In genomic region chr22:27780161-27780575, GRCh38 we compare ENCODE assay signal across 15 cellular contexts. TPM values are rescaled to one million over a fixed set of nuclear protein-coding genes. Genes with fewer than 3 reads are reported as not detected.
DNase-seq lines count a peak whose midpoint lies in the region; ATAC-seq, FAIRE-seq and TF ChIP-seq lines count a peak whose summit lies in the region.
"Had no signal": no experiment of that assay in that cellular context is flagged by ENCODE, and none has a peak within 500 bp of the region (broad histone marks: within the 10 kb centered on the region; RNA-seq: fewer than 3 reads in every experiment).

No MANE protein-coding gene starts in this region.

- H3K9me3 ChIP-seq in A673 (ENCODE audit: low read depth, low read length, poor library complexity, severe bottlenecking), result no peaks in the 10 kb centered on the region
- no peaks in the 10 kb centered on the region for H3K9me3 ChIP-seq in astrocyte (ENCODE audit: insufficient read depth, low read depth, low read length)

- no peak overlapping the region for H2AFZ ChIP-seq in astrocyte (ENCODE audit: low read depth, low read length)

- peaks cover 48% of the 10 kb centered on the region for H3K4me1 Mint-ChIP-seq in astrocyte (ENCODE audit: low read depth, unreplicated experiment)
- peaks cover 58% of the 10 kb centered on the region for H3K4me1 Mint-ChIP-seq in nephron
- H3K4me1 Mint-ChIP-seq in activated naive CD8-positive, alpha-beta T cell treated with anti-CD3 and anti-CD28 coated beads, Interleukin-2, amount 50 U/mL, for 24 hours, result no peaks in the 10 kb centered on the region

- H3K27ac ChIP-seq in A673 (ENCODE audit: low read depth, low read length, poor library complexity, severe bottlenecking) (no peak overlapping the region), astrocyte (ENCODE audit: low read depth, low read length) (peak overlapping the region; percentile 5)

- CTCF ChIA-PET in A673 (lab: Charles Lee), result no interaction called here

- H4K20me1 ChIP-seq in astrocyte (ENCODE audit: insufficient read depth, low read length), result peaks cover 95% of the 10 kb centered on the region

- POLR2A ChIA-PET in A673 (lab: Charles Lee; ENCODE audit: low non-redundant PET), result no interaction called here

- peak overlapping the region; percentile 67 for H3K4me3 Mint-ChIP-seq in astrocyte (ENCODE audit: unreplicated experiment)
- no peak overlapping the region for H3K4me3 Mint-ChIP-seq in nephron
- H3K4me3 Mint-ChIP-seq in activated naive CD8-positive, alpha-beta T cell treated with anti-CD3 and anti-CD28 coated beads, Interleukin-2, amount 50 U/mL, for 24 hours, result no peak overlapping the region
- H3K4me3 Mint-ChIP-seq: CD4-positive, alpha-beta T cell; stimulated activated naive B cell treated with anti-CD40 and anti-IgM and Interleukin-4, amounts not matched to agents 10 μg/mL and 1 μg/mL and 100 μg/mL, for 72 hours had no signal

- H3K4me3 ChIP-seq in A673 (ENCODE audit: low read depth, low read length, poor library complexity, severe bottlenecking) (no peak overlapping the region), astrocyte (ENCODE audit: insufficient read depth, low read depth, low read length) (no peak overlapping the region)

- ATAC-seq in Right ventricle myocardium superior (ENCODE audit: poor library complexity), result peak; percentile 13
- ATAC-seq in activated naive CD8-positive, alpha-beta T cell treated with anti-CD3 and anti-CD28 coated beads, Interleukin-2, amount 50 U/mL, for 24 hours, result no peak
- no peak for ATAC-seq in HG03460 (IDR thresholded peaks at IDR 0.05; ENCODE audit: unreplicated experiment)
- ATAC-seq: stimulated activated naive B cell treated with anti-CD40 and anti-IgM and Interleukin-4, amounts not matched to agents 10 μg/mL and 1 μg/mL and 100 μg/mL, for 72 hours had no signal

- peaks cover 100% of the 10 kb centered on the region for H3K79me2 ChIP-seq in astrocyte (ENCODE audit: insufficient read depth, low read length)

- no peak overlapping the region for H3K9ac ChIP-seq in astrocyte (ENCODE audit: low read length)

- H3K27me3 Mint-ChIP-seq in astrocyte (ENCODE audit: low read depth, unreplicated experiment), result no peaks in the 10 kb centered on the region
- H3K27me3 Mint-ChIP-seq in nephron (ENCODE audit: low read depth), result peaks cover 8% of the 10 kb centered on the region
- H3K27me3 Mint-ChIP-seq in activated naive CD8-positive, alpha-beta T cell treated with anti-CD3 and anti-CD28 coated beads, Interleukin-2, amount 50 U/mL, for 24 hours, result peaks cover 10% of the 10 kb centered on the region

- peak; percentile 70 for DNase-seq in A673 (ENCODE audit: low spot score)
- peak; percentile 74 for DNase-seq in astrocyte (ENCODE audit: low read depth)
- DNase-seq in Right ventricle myocardium superior, result peak; percentile 57
- DNase-seq in activated naive CD8-positive, alpha-beta T cell treated with anti-CD3 and anti-CD28 coated beads, Interleukin-2, amount 50 U/mL, for 24 hours, result no peak
- no peak for DNase-seq in nucleus accumbens (lab: John Stamatoyannopoulos, UW)
- no peak for DNase-seq in SIG-M5 treated with dmso at 0.1 percent for 504 hours (lab: John Stamatoyannopoulos, UW; ENCODE audit: unreplicated experiment)
- DNase-seq: CD4-positive, alpha-beta T cell; central memory CD4-positive, alpha-beta T cell; NCI-H1092 treated with DMSO at 0.1 percent for 48 hours; NCI-H2171 treated with DMSO at 0.1 percent for 48 hours; stimulated activated CD4-positive, alpha-beta T cell treated with anti-CD3 and anti-CD28 coated beads, Interleukin-4, amount 100 ng/mL, for 24 hours; stimulated activated naive B cell treated with anti-CD40 and anti-IgM and Interleukin-4, amounts not matched to agents 10 μg/mL and 1 μg/mL and 100 μg/mL, for 72 hours had no signal

- peak overlapping the region; percentile 37 for H3K27ac Mint-ChIP-seq in astrocyte (ENCODE audit: unreplicated experiment)
- H3K27ac Mint-ChIP-seq in nephron, result peak overlapping the region in 2 of 3 experiments; percentile 8 to 67
- H3K27ac Mint-ChIP-seq in activated naive CD8-positive, alpha-beta T cell treated with anti-CD3 and anti-CD28 coated beads, Interleukin-2, amount 50 U/mL, for 24 hours, result no peak overlapping the region
- H3K27ac Mint-ChIP-seq: CD4-positive, alpha-beta T cell; stimulated activated naive B cell treated with anti-CD40 and anti-IgM and Interleukin-4, amounts not matched to agents 10 μg/mL and 1 μg/mL and 100 μg/mL, for 72 hours had no signal

- BruUV-seq in A673 (replicated peaks; lab: Mats Ljungman, UMichigan), result no TSS peak

- H3K4me1 ChIP-seq in A673 (ENCODE audit: insufficient read depth, low read length, poor library complexity, severe bottlenecking) (peaks cover 16% of the 10 kb centered on the region), astrocyte (ENCODE audit: insufficient read depth, low read length) (peaks cover 56% of the 10 kb centered on the region)

- H3K36me3 ChIP-seq in A673 (ENCODE audit: insufficient read depth, low read length, poor library complexity, severe bottlenecking) (no peaks in the 10 kb centered on the region), astrocyte (ENCODE audit: insufficient read depth, low read length) (no peaks in the 10 kb centered on the region)

- H3K36me3 Mint-ChIP-seq in astrocyte (ENCODE audit: low read depth, unreplicated experiment), result peaks cover 36% of the 10 kb centered on the region
- H3K36me3 Mint-ChIP-seq in nephron (ENCODE audit: low read depth), result peaks cover 18% of the 10 kb centered on the region
- no peaks in the 10 kb centered on the region for H3K36me3 Mint-ChIP-seq in activated naive CD8-positive, alpha-beta T cell treated with anti-CD3 and anti-CD28 coated beads, Interleukin-2, amount 50 U/mL, for 24 hours (ENCODE audit: low read depth)
- H3K36me3 Mint-ChIP-seq: stimulated activated naive B cell treated with anti-CD40 and anti-IgM and Interleukin-4, amounts not matched to agents 10 μg/mL and 1 μg/mL and 100 μg/mL, for 72 hours had no signal

- H3K27me3 ChIP-seq in A673 (replicated peaks; ENCODE audit: insufficient read depth, low read depth, low read length, poor library complexity), result no peaks in the 10 kb centered on the region
- H3K27me3 ChIP-seq in astrocyte (ENCODE audit: insufficient read depth, low read length), result no peaks in the 10 kb centered on the region

- no peak for TF ChIP-seq CTCF in A673 (conservative IDR thresholded peaks at IDR 0.05; ENCODE audit: low read depth, low read length)
- no peak for TF ChIP-seq CTCF in astrocyte (IDR thresholded peaks at IDR 0.05; ENCODE audit: insufficient read depth, low read depth, low read length)
- TF ChIP-seq CTCF in nephron (IDR thresholded peaks at IDR 0.05; ENCODE audit: unreplicated experiment in 3 of 3), result no peak

- H3K9me3 Mint-ChIP-seq in astrocyte (ENCODE audit: unreplicated experiment), result no peaks in the 10 kb centered on the region
- peaks cover 2% of the 10 kb centered on the region for H3K9me3 Mint-ChIP-seq in nephron
- no peaks in the 10 kb centered on the region for H3K9me3 Mint-ChIP-seq in activated naive CD8-positive, alpha-beta T cell treated with anti-CD3 and anti-CD28 coated beads, Interleukin-2, amount 50 U/mL, for 24 hours
- H3K9me3 Mint-ChIP-seq: CD4-positive, alpha-beta T cell; stimulated activated naive B cell treated with anti-CD40 and anti-IgM and Interleukin-4, amounts not matched to agents 10 μg/mL and 1 μg/mL and 100 μg/mL, for 72 hours had no signal

- no peak for FAIRE-seq in astrocyte (lab: Jason Lieb, UNC)
- FAIRE-seq: GM12892 had no signal

- peak overlapping the region; percentile 16 for H3K4me2 ChIP-seq in astrocyte (ENCODE audit: low read length)

- intact Hi-C loops in A673 (cut with micrococcal nuclease; ENCODE audit: unreplicated experiment) (no loop called here), Right ventricle myocardium superior (cut with DNase I) (loop anchor here (10.0 kb wide), 1 partner anchor 135 kb away; no protein-coding TSS in a partner anchor)

RNA-seq across cellular contexts. Expression of gene MN1, which starts 21.4 kb away (rescaled TPM):
- total RNA-seq in A673 (2021), result 8.4 and 10.3 TPM in 2 replicates
- 98.6 and 110 TPM in 2 replicates for total RNA-seq in astrocyte
- 6.3 TPM for total RNA-seq in Right ventricle myocardium superior

Comparison
In these comparisons a context has a peak if more than half of its experiments do, and no peak if none do; other contexts are left out.
1. DNase-seq: peak in A673 (single experiment), astrocyte (single experiment) and Right ventricle myocardium superior (single experiment); none in activated naive CD8-positive, alpha-beta T cell treated with anti-CD3 and anti-CD28 coated beads, Interleukin-2, amount 50 U/mL, for 24 hours (single experiment), nucleus accumbens (0 of 56) and SIG-M5 treated with dmso at 0.1 percent for 504 hours (single experiment).